10 cellular contexts compared by ENCODE assay signal in the genomic region with DNA sequence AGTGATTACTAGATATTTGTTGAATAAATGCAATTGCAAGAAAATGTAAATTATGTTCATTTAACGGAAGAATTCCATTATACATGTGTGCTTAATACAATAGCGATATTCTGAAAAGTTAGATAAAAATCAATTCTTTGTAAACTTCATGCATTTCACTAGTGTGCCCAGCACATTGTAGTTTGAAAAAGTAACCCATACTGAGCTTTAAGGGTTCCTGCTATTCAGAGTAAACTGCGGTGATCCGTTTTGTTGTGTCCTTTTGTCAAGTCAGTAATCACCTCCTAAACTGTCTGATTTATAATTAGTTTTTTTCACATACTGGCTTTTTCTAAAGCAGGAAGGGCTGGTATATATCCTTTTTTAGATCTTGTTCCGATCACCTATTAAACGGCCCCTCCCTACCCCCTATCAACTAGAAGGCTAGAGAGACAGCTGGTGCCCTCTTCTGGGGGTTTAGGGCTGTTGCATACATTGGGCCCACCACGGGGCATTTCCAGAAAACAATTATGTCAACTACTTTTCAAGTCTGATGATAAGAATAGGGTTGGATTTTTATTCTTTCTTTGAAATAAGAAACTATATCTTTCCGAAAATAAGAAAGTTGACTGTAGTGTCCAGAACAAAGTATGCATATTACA. TPM values are rescaled to one million over a fixed set of nuclear protein-coding genes. Genes with fewer than 3 reads are reported as not detected.
DNase-seq lines count a peak whose midpoint lies in the region; ATAC-seq and TF ChIP-seq lines count a peak whose summit lies in the region.
"Had no signal": no experiment of that assay in that cellular context is flagged by ENCODE, and none has a peak within 500 bp of the region (broad histone marks: within the 10 kb centered on the region; RNA-seq: fewer than 3 reads in every experiment).

No MANE protein-coding gene starts in this region.

- no peaks in the 10 kb centered on the region for H3K27me3 ChIP-seq in DOHH2 (ENCODE audit: control insufficient read depth, low read length)
- H3K27me3 ChIP-seq in Peyer's patch, result no peaks in the 10 kb centered on the region
- no peaks in the 10 kb centered on the region for H3K27me3 ChIP-seq in prostate gland (replicated peaks; ENCODE audit: insufficient read depth)

- H3K27ac ChIP-seq in DOHH2 (ENCODE audit: low read depth, low read length) (no peak overlapping the region), Peyer's patch (no peak overlapping the region), prostate gland (no peak overlapping the region)

- H3K36me3 ChIP-seq in DOHH2 (ENCODE audit: control insufficient read depth, low read length) (no peaks in the 10 kb centered on the region), Peyer's patch (no peaks in the 10 kb centered on the region), prostate gland (no peaks in the 10 kb centered on the region)

- no peaks in the 10 kb centered on the region for H3K4me1 ChIP-seq in DOHH2 (ENCODE audit: control insufficient read depth, low read length)
- H3K4me1 ChIP-seq in Peyer's patch, result no peaks in the 10 kb centered on the region
- H3K4me1 ChIP-seq in prostate gland (replicated peaks), result no peaks in the 10 kb centered on the region

- 27% methylated on average over 8 of the region's 8 CpGs for WGBS in prostate gland

- TF ChIP-seq CTCF in DOHH2 (IDR thresholded peaks at IDR 0.05; ENCODE audit: low read depth, low read length, poor library complexity, severe bottlenecking), result peak; percentile 45
- peak in 4 of 6 experiments; percentile 12 to 57 (median 52) for TF ChIP-seq CTCF in Peyer's patch (IDR thresholded peaks at IDR 0.05)
- peak; percentile 45 for TF ChIP-seq CTCF in fibroblast of villous mesenchyme (IDR thresholded peaks at IDR 0.05; ENCODE audit: insufficient read depth, low read depth, low read length)
- TF ChIP-seq CTCF in prostate gland (IDR thresholded peaks at IDR 0.05), result peak in 3 of 4 experiments; percentile 23 to 50 (median 42)

- intact Hi-C loops in prostate gland (cut with DNase I), result loop anchor here (10.0 kb wide), 1 partner anchor 209 kb away; no protein-coding TSS in a partner anchor

- H3F3A ChIP-seq in DOHH2 (ENCODE audit: control insufficient read depth, insufficient read depth), result no peaks in the 10 kb centered on the region

- no peak overlapping the region for H3K4me2 ChIP-seq in DOHH2 (ENCODE audit: low read length)

- TF ChIP-seq POLR2A in Peyer's patch (IDR thresholded peaks at IDR 0.05), result no peak
- no peak for TF ChIP-seq POLR2A in prostate gland (IDR thresholded peaks at IDR 0.05)

- H3K9me2 ChIP-seq in DOHH2 (replicated peaks; ENCODE audit: control insufficient read depth, low read length), result no peaks in the 10 kb centered on the region

- H3K9me3 ChIP-seq in DOHH2 (ENCODE audit: control insufficient read depth, insufficient read depth, low read length), result no peaks in the 10 kb centered on the region
- H3K9me3 ChIP-seq in Peyer's patch, result no peaks in the 10 kb centered on the region
- no peaks in the 10 kb centered on the region for H3K9me3 ChIP-seq in prostate gland

- H4K20me1 ChIP-seq in DOHH2 (ENCODE audit: control insufficient read depth, insufficient read depth, low read depth, low read length), result no peaks in the 10 kb centered on the region

- H3K79me2 ChIP-seq in DOHH2 (ENCODE audit: control insufficient read depth, low read length), result no peaks in the 10 kb centered on the region

- ATAC-seq in GM21786 (IDR thresholded peaks at IDR 0.05; ENCODE audit: unreplicated experiment), result peak; percentile 45
- ATAC-seq in HG03135 (IDR thresholded peaks at IDR 0.05; ENCODE audit: unreplicated experiment), result no peak
- ATAC-seq in GM19397 (IDR thresholded peaks at IDR 0.05; ENCODE audit: unreplicated experiment), result no peak

- DNase-seq in Peyer's patch (peak in 1 of 3 donors; percentile 45), fibroblast of villous mesenchyme (ENCODE audit: low read depth) (peak; percentile 10), prostate gland (ENCODE audit: low spot score) (peak; percentile 4), NCI-H2081 treated with DMSO at 0.1 percent for 48 hours (lab: John Stamatoyannopoulos, UW) (no peak)
- DNase-seq: activated B cell treated with CpG ODN at 0.5 μM for 24 hours had no signal

- no peak overlapping the region for H3K4me3 ChIP-seq in DOHH2 (ENCODE audit: low read length)
- H3K4me3 ChIP-seq in Peyer's patch, result no peak overlapping the region
- no peak overlapping the region for H3K4me3 ChIP-seq in fibroblast of villous mesenchyme (ENCODE audit: low read depth, low read length)
- H3K4me3 ChIP-seq in prostate gland, result no peak overlapping the region

RNA-seq across cellular contexts. Expression of a gene that starts 7.0 kb away (rescaled TPM):
- total RNA-seq in Peyer's patch, result not detected
- total RNA-seq in fibroblast of villous mesenchyme, result not detected in 2 replicates
- total RNA-seq in prostate gland, result not detected
- total RNA-seq: activated B cell treated with CpG ODN at 0.5 μM for 24 hours, skeletal muscle tissue had no signal
